ENCODE assay signal across 35 cellular contexts in the genomic region with DNA sequence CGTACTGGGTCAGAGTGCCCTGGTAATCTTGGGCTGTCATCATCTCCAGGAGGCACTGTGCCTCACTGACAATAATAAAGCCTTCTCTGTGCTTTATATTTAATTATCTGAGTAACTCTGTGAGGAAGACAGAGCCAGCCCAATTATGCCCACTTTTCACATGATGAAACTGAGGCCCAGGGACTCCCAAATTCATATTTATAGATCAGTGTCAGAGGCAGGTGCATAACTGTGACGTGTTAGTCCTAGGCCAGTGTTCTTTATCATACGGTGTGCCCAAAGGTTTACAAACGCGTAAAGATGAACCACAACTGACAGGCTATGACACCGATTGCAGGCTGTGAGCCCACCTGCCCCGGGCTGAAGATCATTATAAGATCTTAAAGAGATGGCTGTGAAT.
"Had no signal": no experiment of that assay in that cellular context is flagged by ENCODE, and none has a peak within 500 bp of the region (broad histone marks: within the 10 kb centered on the region; RNA-seq: fewer than 3 reads in every experiment).

No MANE protein-coding gene starts in this region.

- DNase-seq: Karpas-422, Kasumi-1, MG63, MM.1S, MV-4-11, NCI-H1048, NCI-H1092, NCI-H1092 treated with DMSO at 0.1 percent for 48 hours, NCI-H1105, NCI-H1105 treated with DMSO at 0.1 percent for 48 hours, NCI-H1417, NCI-H1417 treated with DMSO at 0.1 percent for 48 hours, NCI-H1436, NCI-H1436 treated with DMSO at 0.1 percent for 48 hours, NCI-H146, NCI-H1694, NCI-H1694 treated with DMSO at 0.1 percent for 48 hours, NCI-H187, NCI-H187 treated with DMSO at 0.1 percent for 48 hours, NCI-H1930, NCI-H2029, NCI-H2029 treated with DMSO at 0.1 percent for 48 hours, NCI-H2081, NCI-H2081 treated with DMSO at 0.1 percent for 48 hours, NCI-H2171, NCI-H2171 treated with DMSO at 0.1 percent for 48 hours, NCI-H2227 treated with DMSO at 0.1 percent for 48 hours, NCI-H226, NCI-H345, NCI-H446, NCI-H446 treated with DMSO at 0.1 percent for 48 hours, NCI-H510A, NCI-H510A treated with DMSO at 0.1 percent for 48 hours, NCI-H524, NCI-H524 treated with DMSO at 0.1 percent for 48 hours had no signal

- H3K36me3 ChIP-seq: MG63 had no signal

- H3K27me3 ChIP-seq: MG63 had no signal

- H3K4me3 ChIP-seq: MG63 had no signal

- H3K9me3 ChIP-seq: MG63 had no signal
